In the genomic region with DNA sequence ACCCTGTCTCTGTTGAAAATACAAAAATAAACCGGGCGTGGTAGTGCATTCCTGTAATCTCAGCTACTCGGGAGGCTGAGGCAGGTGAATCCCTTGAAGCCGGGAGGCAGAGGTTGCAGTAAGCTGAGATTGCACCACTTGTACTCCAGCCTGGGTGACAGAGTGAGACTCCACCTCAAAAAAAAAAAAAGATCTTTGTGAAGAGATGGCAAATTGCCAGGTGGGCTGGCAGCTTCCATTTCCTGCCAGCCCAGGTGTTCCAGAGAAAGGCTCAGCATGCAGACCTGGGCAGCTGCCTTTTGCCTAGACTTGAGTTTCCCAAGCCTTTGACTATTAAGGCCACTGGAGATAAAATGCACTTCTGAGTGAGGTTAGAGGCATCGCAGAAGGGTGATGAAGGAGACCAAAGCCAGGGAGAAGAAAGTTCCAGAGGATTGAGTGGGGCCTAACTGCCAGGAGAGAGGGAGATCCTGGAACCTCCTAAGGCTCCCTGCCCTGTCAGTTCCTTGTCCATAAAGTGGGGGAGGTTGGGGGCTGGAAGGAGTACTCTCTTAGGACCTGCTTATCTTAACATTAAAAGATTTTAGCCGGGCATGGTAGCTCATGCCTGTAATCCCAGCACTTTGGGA, we compare ENCODE assay signal across 10 cellular contexts. TPM values are rescaled to one million over a fixed set of nuclear protein-coding genes. Genes with fewer than 3 reads are reported as not detected.
DNase-seq lines count a peak whose midpoint lies in the region; ATAC-seq and TF ChIP-seq lines count a peak whose summit lies in the region.
"Had no signal": no experiment of that assay in that cellular context is flagged by ENCODE, and none has a peak within 500 bp of the region (broad histone marks: within the 10 kb centered on the region; RNA-seq: fewer than 3 reads in every experiment).

No MANE protein-coding gene starts in this region.

- ATAC-seq in CD4-positive, CD25-positive, alpha-beta regulatory T cell (ENCODE audit: low read depth in 2 of 2) = peak in 1 of 2 donors; percentile 7
- no peak for ATAC-seq in T-helper 17 cell
- ATAC-seq in left lobe of liver = peak; percentile 31

- TF ChIP-seq CTCF in Loucy (conservative IDR thresholded peaks at IDR 0.05; ENCODE audit: low read length) (no peak), ovary (IDR thresholded peaks at IDR 0.05) (no peak), sigmoid colon (IDR thresholded peaks at IDR 0.05) (no peak)

- no peaks in the 10 kb centered on the region for H3K27me3 ChIP-seq in CD4-positive, CD25-positive, alpha-beta regulatory T cell (ENCODE audit: control insufficient read depth, insufficient read depth, low read length)
- H3K27me3 ChIP-seq in Loucy (ENCODE audit: insufficient read depth, low read length, poor library complexity, severe bottlenecking) (no peaks in the 10 kb centered on the region), ovary (no peaks in the 10 kb centered on the region), HAP-1 (ENCODE audit: low read depth) (no peaks in the 10 kb centered on the region), sigmoid colon (no peaks in the 10 kb centered on the region)
- H3K27me3 ChIP-seq: SJSA1 had no signal

- WGBS in ovary, 3 donors = 84 to 89% (median 88%) methylated on average over 6 of the region's 6 CpGs
- 19 to 59% methylated on average over 6 of the region's 6 CpGs for WGBS in sigmoid colon, 2 donors

- no peaks in the 10 kb centered on the region for H3K9me3 ChIP-seq in CD4-positive, CD25-positive, alpha-beta regulatory T cell (ENCODE audit: control insufficient read depth in 2 of 2, low read length in 2 of 2)
- no peaks in the 10 kb centered on the region for H3K9me3 ChIP-seq in Loucy (ENCODE audit: insufficient read depth, low read depth, low read length)
- no peaks in the 10 kb centered on the region for H3K9me3 ChIP-seq in T-helper 17 cell (ENCODE audit: control insufficient read depth, low read length, poor library complexity, severe bottlenecking)
- no peaks in the 10 kb centered on the region for H3K9me3 ChIP-seq in ovary
- H3K9me3 ChIP-seq in HAP-1 = no peaks in the 10 kb centered on the region
- H3K9me3 ChIP-seq in sigmoid colon = no peaks in the 10 kb centered on the region
- H3K9me3 ChIP-seq: SJSA1 had no signal

- peaks cover 8% of the 10 kb centered on the region; the same call in 1 of the 2 replicates for H3F3A ChIP-seq in Loucy (ENCODE audit: low read depth)

- H3K9me3 Mint-ChIP-seq in CD4-positive, CD25-positive, alpha-beta regulatory T cell = no peaks in the 10 kb centered on the region

- DNase-seq in CD4-positive, CD25-positive, alpha-beta regulatory T cell = peak in 2 of 3 donors; percentile 65 to 68
- peak in 2 of 3 donors; percentile 10 to 32 for DNase-seq in T-helper 17 cell
- DNase-seq in left lobe of liver (ENCODE audit: low spot score) = peak; percentile 85
- DNase-seq in ovary = no peak
- no peak for DNase-seq in HAP-1 (ENCODE audit: low spot score in 2 of 2)
- DNase-seq in superior temporal gyrus (ENCODE audit: extremely low spot score) = no peak
- no peak for DNase-seq in sigmoid colon
- DNase-seq: head of caudate nucleus had no signal

- peak overlapping the region; percentile 56 for H3K4me2 ChIP-seq in Loucy (ENCODE audit: low read depth, low read length, poor library complexity, severe bottlenecking)

- in situ Hi-C loops in HAP-1 (cut with MboI; ENCODE audit: low sequenced_read_pairs) = no loop called here

- H3K9me2 ChIP-seq in Loucy (replicated peaks; ENCODE audit: low read depth, low read length) = no peaks in the 10 kb centered on the region

- H3K36me3 Mint-ChIP-seq in CD4-positive, CD25-positive, alpha-beta regulatory T cell = no peaks in the 10 kb centered on the region
- H3K36me3 Mint-ChIP-seq in T-helper 17 cell (ENCODE audit: low read depth) = no peaks in the 10 kb centered on the region

- H2AFZ ChIP-seq in Loucy (ENCODE audit: low read length) = no peak overlapping the region

- no peaks in the 10 kb centered on the region for H3K36me3 ChIP-seq in CD4-positive, CD25-positive, alpha-beta regulatory T cell (ENCODE audit: control insufficient read depth, insufficient read depth, low read length)
- H3K36me3 ChIP-seq in Loucy (ENCODE audit: insufficient read depth, low read length) (no peaks in the 10 kb centered on the region), ovary (no peaks in the 10 kb centered on the region), HAP-1 (replicated peaks) (no peaks in the 10 kb centered on the region), sigmoid colon (no peaks in the 10 kb centered on the region)
- H3K36me3 ChIP-seq: SJSA1 had no signal

- peaks cover 0 to 63% (median 38%) of the 10 kb centered on the region in 4 donors for H3K4me1 Mint-ChIP-seq in CD4-positive, CD25-positive, alpha-beta regulatory T cell
- H3K4me1 Mint-ChIP-seq in T-helper 17 cell = peaks cover 33% of the 10 kb centered on the region

- peak overlapping the region; percentile 83 to 95 (median 86) for H3K27ac Mint-ChIP-seq in CD4-positive, CD25-positive, alpha-beta regulatory T cell
- H3K27ac Mint-ChIP-seq in T-helper 17 cell = peak overlapping the region; percentile 89

- H3K79me2 ChIP-seq in Loucy (ENCODE audit: insufficient read depth, low read length) = no peaks in the 10 kb centered on the region

- peaks cover 49% of the 10 kb centered on the region for H3K4me1 ChIP-seq in CD4-positive, CD25-positive, alpha-beta regulatory T cell (ENCODE audit: control insufficient read depth, insufficient read depth, low read length, poor library complexity, severe bottlenecking)
- peaks cover 70% of the 10 kb centered on the region for H3K4me1 ChIP-seq in Loucy (ENCODE audit: insufficient read depth, low read length, poor library complexity, severe bottlenecking)
- peaks cover 14% of the 10 kb centered on the region for H3K4me1 ChIP-seq in ovary (ENCODE audit: insufficient read depth)
- peaks cover 37% of the 10 kb centered on the region for H3K4me1 ChIP-seq in HAP-1
- peaks cover 0 to 31% (median 30%) of the 10 kb centered on the region in 4 donors for H3K4me1 ChIP-seq in sigmoid colon

- no peaks in the 10 kb centered on the region for H4K20me1 ChIP-seq in Loucy (ENCODE audit: insufficient read depth, low read length, poor library complexity, severe bottlenecking)

- peak overlapping the region; percentile 19 for H3K4me3 ChIP-seq in CD4-positive, CD25-positive, alpha-beta regulatory T cell (ENCODE audit: low read depth, low read length)
- peak overlapping the region; percentile 32 for H3K4me3 ChIP-seq in Loucy (ENCODE audit: low read length, poor library complexity, severe bottlenecking)
- H3K4me3 ChIP-seq in ovary = no peak overlapping the region
- H3K4me3 ChIP-seq in HAP-1 = no peak overlapping the region
- no peak overlapping the region for H3K4me3 ChIP-seq in sigmoid colon
- H3K4me3 ChIP-seq: SJSA1 had no signal

- H3K27me3 Mint-ChIP-seq in CD4-positive, CD25-positive, alpha-beta regulatory T cell = peaks cover 4% of the 10 kb centered on the region
- H3K27me3 Mint-ChIP-seq in T-helper 17 cell = no peaks in the 10 kb centered on the region

- intact Hi-C loops in ovary (cut with DNase I) = no loop called here
- intact Hi-C loops in sigmoid colon (cut with DNase I) = no loop called here

- TF ChIP-seq POLR2A in ovary (IDR thresholded peaks at IDR 0.05) = no peak
- peak in 1 of 2 donors; percentile 16 for TF ChIP-seq POLR2A in sigmoid colon (IDR thresholded peaks at IDR 0.05)

- no peak overlapping the region for H3K27ac ChIP-seq in CD4-positive, CD25-positive, alpha-beta regulatory T cell (ENCODE audit: insufficient read depth, low read length, poor library complexity, severe bottlenecking)
- no peak overlapping the region for H3K27ac ChIP-seq in ovary
- no peak overlapping the region for H3K27ac ChIP-seq in sigmoid colon
- H3K27ac ChIP-seq: SJSA1 had no signal

- peak overlapping the region; percentile 55 for H3K9ac ChIP-seq in Loucy (ENCODE audit: low read depth, low read length, poor library complexity, severe bottlenecking)

- H3K4me3 Mint-ChIP-seq in CD4-positive, CD25-positive, alpha-beta regulatory T cell = peak overlapping the region; percentile 35 to 80 (median 65)
- H3K4me3 Mint-ChIP-seq in T-helper 17 cell = peak overlapping the region; percentile 68

- TF ChIP-seq EP300 in ovary (IDR thresholded peaks at IDR 0.05) = no peak
- TF ChIP-seq EP300 in sigmoid colon (IDR thresholded peaks at IDR 0.05) = no peak

RNA-seq across cellular contexts. Expression of gene DDIT4, which starts 10.0 kb away (rescaled TPM):
- 403 TPM for total RNA-seq in CD4-positive, CD25-positive, alpha-beta regulatory T cell
- polyA plus RNA-seq in CD4-positive, CD25-positive, alpha-beta regulatory T cell = 100 to 1,000 TPM in 1 of 4 donors, 10 to 100 TPM in 3; 62.1 to 123 (median 76.6) TPM
- 100 to 1,000 TPM; 186 to 300 TPM for total RNA-seq in T-helper 17 cell
- 162 TPM for total RNA-seq in left lobe of liver
- 1,000 to 10,000 TPM in 2 of 7 donors, 100 to 1,000 TPM in 5; 229 to 1,952 (median 524) TPM for total RNA-seq in ovary
- 100 to 1,000 TPM in 1 of 2 donors, 10 to 100 TPM in 1; 46.6 to 529 TPM for polyA plus RNA-seq in ovary
- total RNA-seq in sigmoid colon = 100 to 1,000 TPM in 2 of 4 donors, 10 to 100 TPM in 2; 77.2 to 202 (median 133) TPM
- 100 to 1,000 TPM in 1 of 3 donors, 10 to 100 TPM in 2; 71.5 to 413 (median 85.3) TPM for polyA plus RNA-seq in sigmoid colon

RNA-seq across cellular contexts. Expression of gene ASCC1, which starts 47.7 kb away (rescaled TPM):
- total RNA-seq in CD4-positive, CD25-positive, alpha-beta regulatory T cell = 25.2 TPM
- 10 to 100 TPM; 20.5 to 28.8 (median 27.2) TPM for polyA plus RNA-seq in CD4-positive, CD25-positive, alpha-beta regulatory T cell
- total RNA-seq in T-helper 17 cell (10 to 100 TPM; 14.0 to 14.6 TPM), left lobe of liver (27.9 TPM), ovary (10 to 100 TPM; 21.6 to 53.5 (median 31.1) TPM), sigmoid colon (10 to 100 TPM; 21.0 to 53.7 (median 37.1) TPM)
- polyA plus RNA-seq in ovary (10 to 100 TPM; 22.5 to 53.9 TPM), sigmoid colon (10 to 100 TPM; 15.3 to 21.5 (median 15.6) TPM)

RNA-seq across cellular contexts. Expression of gene ANAPC16, which starts 47.9 kb away (rescaled TPM):
- total RNA-seq in CD4-positive, CD25-positive, alpha-beta regulatory T cell = 86.6 TPM
- 100 to 1,000 TPM; 282 to 361 (median 288) TPM for polyA plus RNA-seq in CD4-positive, CD25-positive, alpha-beta regulatory T cell
- total RNA-seq in T-helper 17 cell (10 to 100 TPM; 69.5 to 85.7 TPM), left lobe of liver (66.8 TPM), ovary (100 to 1,000 TPM in 5 of 7 donors, 10 to 100 TPM in 2; 71.6 to 136 (median 112) TPM), sigmoid colon (100 to 1,000 TPM in 3 of 4 donors, 10 to 100 TPM in 1; 80.0 to 228 (median 157) TPM)
- polyA plus RNA-seq in ovary (100 to 1,000 TPM; 154 to 160 TPM), sigmoid colon (100 to 1,000 TPM; 107 to 203 (median 198) TPM)

Comparison
In these comparisons a context has a peak if more than half of its experiments do, and no peak if none do; other contexts are left out.
1. DNase-seq: peak in CD4-positive, CD25-positive, alpha-beta regulatory T cell (2 of 3), T-helper 17 cell (2 of 3) and left lobe of liver (single experiment); none in ovary (0 of 5), HAP-1 (0 of 2), superior temporal gyrus (single experiment) and sigmoid colon (single experiment).
2. H3K4me3 ChIP-seq: peak in CD4-positive, CD25-positive, alpha-beta regulatory T cell (single experiment) and Loucy (single experiment); none in ovary (single experiment), HAP-1 (single experiment) and sigmoid colon (0 of 4).